Comparison of ENCODE assay signal across 28 cellular contexts in the genomic region with DNA sequence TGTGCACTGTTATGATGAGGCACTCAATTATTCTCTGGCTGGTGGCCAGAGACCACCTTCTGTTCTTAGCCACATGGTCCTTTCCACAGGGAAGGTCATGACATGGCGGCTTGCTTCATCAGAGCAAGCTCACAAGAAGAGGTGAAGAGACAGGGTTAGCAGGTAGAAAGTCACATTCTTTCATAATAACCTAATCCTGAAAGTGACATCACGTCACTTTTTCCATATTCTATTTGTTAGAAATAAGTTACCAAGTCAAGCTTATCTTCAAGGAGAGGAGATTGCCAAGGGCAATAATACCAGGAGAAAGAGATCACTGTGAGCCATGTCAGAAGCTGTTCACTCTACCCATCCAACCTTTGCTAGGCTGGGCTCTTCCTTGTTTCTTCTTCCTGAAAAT.
"Had no signal": no experiment of that assay in that cellular context is flagged by ENCODE, and none has a peak within 500 bp of the region (broad histone marks: within the 10 kb centered on the region; RNA-seq: fewer than 3 reads in every experiment).

No MANE protein-coding gene starts in this region.

- DNase-seq: activated CD4-positive, alpha-beta T cell treated with anti-CD3 and anti-CD28 coated beads for 48 hours; activated CD4-positive, alpha-beta T cell treated with anti-CD3 and anti-CD28 coated beads, Interleukin-2, amount 50 U/mL, for 48 hours; activated naive CD8-positive, alpha-beta T cell treated with anti-CD3 and anti-CD28 coated beads, Interleukin-2, amount 50 U/mL, for 24 hours; activated T-cell treated with anti-CD3 and anti-CD28 coated beads, Interleukin-2, amount 50 U/mL, for 4 hours; amygdala; dermis blood vessel endothelial cell; effector CD4-positive, alpha-beta T cell; esophagus squamous epithelium; foreskin melanocyte; islet precursor cell; left colon; mammary epithelial cell; naive B cell; nephron progenitor cell; ovary; right lobe of liver; stimulated activated CD4-positive, alpha-beta T cell treated with anti-CD3 and anti-CD28 coated beads, Interleukin-4, amount 100 ng/mL, for 4 hours; stimulated activated CD8-positive, alpha-beta memory T cell treated with anti-CD3 and anti-CD28 coated beads, Interleukin-4, amount 100 ng/mL, for 48 hours; stimulated activated naive B cell treated with anti-CD40 and anti-IgM and Interleukin-4, amounts not matched to agents 10 μg/mL and 1 μg/mL and 100 μg/mL, for 72 hours; T-helper 17 cell; T1000; WERI-Rb-1 had no signal

- H3K4me1 Mint-ChIP-seq: activated naive CD4-positive, alpha-beta T cell treated with anti-CD3 and anti-CD28 coated beads, Interleukin-2, amount 50 U/mL, for 24 hours; activated T-helper 17 cell treated with anti-CD3 and anti-CD28 coated beads, Interleukin-2, amount 50 U/mL, for 72 hours; naive B cell; stimulated activated naive B cell treated with anti-CD40 and anti-IgM and Interleukin-4, amounts not matched to agents 10 μg/mL and 1 μg/mL and 100 μg/mL, for 72 hours; T-helper 17 cell had no signal

- H3K27ac Mint-ChIP-seq: activated naive CD4-positive, alpha-beta T cell treated with anti-CD3 and anti-CD28 coated beads, Interleukin-2, amount 50 U/mL, for 24 hours; activated naive CD8-positive, alpha-beta T cell treated with anti-CD3 and anti-CD28 coated beads, Interleukin-2, amount 50 U/mL, for 24 hours; activated T-helper 17 cell treated with anti-CD3 and anti-CD28 coated beads, Interleukin-2, amount 50 U/mL, for 72 hours; mesothelial cell of epicardium; naive B cell; progenitor cell of endocrine pancreas; stimulated activated naive B cell treated with anti-CD40 and anti-IgM and Interleukin-4, amounts not matched to agents 10 μg/mL and 1 μg/mL and 100 μg/mL, for 72 hours; T-helper 17 cell had no signal

- H3K36me3 Mint-ChIP-seq: activated naive CD4-positive, alpha-beta T cell treated with anti-CD3 and anti-CD28 coated beads, Interleukin-2, amount 50 U/mL, for 24 hours; mesothelial cell of epicardium; naive B cell; stimulated activated naive B cell treated with anti-CD40 and anti-IgM and Interleukin-4, amounts not matched to agents 10 μg/mL and 1 μg/mL and 100 μg/mL, for 72 hours had no signal

- H3K4me3 Mint-ChIP-seq: activated naive CD4-positive, alpha-beta T cell treated with anti-CD3 and anti-CD28 coated beads, Interleukin-2, amount 50 U/mL, for 24 hours; activated naive CD8-positive, alpha-beta T cell treated with anti-CD3 and anti-CD28 coated beads, Interleukin-2, amount 50 U/mL, for 24 hours; activated T-cell treated with anti-CD3 and anti-CD28 coated beads, Interleukin-2, amount 50 U/mL, for 4 hours; activated T-helper 17 cell treated with anti-CD3 and anti-CD28 coated beads, Interleukin-2, amount 50 U/mL, for 72 hours; mesothelial cell of epicardium; naive B cell; nephron progenitor cell; stimulated activated naive B cell treated with anti-CD40 and anti-IgM and Interleukin-4, amounts not matched to agents 10 μg/mL and 1 μg/mL and 100 μg/mL, for 72 hours; T-helper 17 cell had no signal

- H3K9me3 Mint-ChIP-seq: activated naive CD4-positive, alpha-beta T cell treated with anti-CD3 and anti-CD28 coated beads, Interleukin-2, amount 50 U/mL, for 24 hours; activated naive CD8-positive, alpha-beta T cell treated with anti-CD3 and anti-CD28 coated beads, Interleukin-2, amount 50 U/mL, for 24 hours; activated T-cell treated with anti-CD3 and anti-CD28 coated beads, Interleukin-2, amount 50 U/mL, for 4 hours; activated T-helper 17 cell treated with anti-CD3 and anti-CD28 coated beads, Interleukin-2, amount 50 U/mL, for 72 hours; mesothelial cell of epicardium; naive B cell; nephron progenitor cell; stimulated activated naive B cell treated with anti-CD40 and anti-IgM and Interleukin-4, amounts not matched to agents 10 μg/mL and 1 μg/mL and 100 μg/mL, for 72 hours had no signal

- H3K27me3 Mint-ChIP-seq: activated naive CD4-positive, alpha-beta T cell treated with anti-CD3 and anti-CD28 coated beads, Interleukin-2, amount 50 U/mL, for 24 hours; activated naive CD8-positive, alpha-beta T cell treated with anti-CD3 and anti-CD28 coated beads, Interleukin-2, amount 50 U/mL, for 24 hours; activated T-helper 17 cell treated with anti-CD3 and anti-CD28 coated beads, Interleukin-2, amount 50 U/mL, for 72 hours; naive B cell; progenitor cell of endocrine pancreas; stimulated activated naive B cell treated with anti-CD40 and anti-IgM and Interleukin-4, amounts not matched to agents 10 μg/mL and 1 μg/mL and 100 μg/mL, for 72 hours; T-helper 17 cell had no signal

- ATAC-seq: activated CD4-positive, CD25-positive, alpha-beta regulatory T cell treated with anti-CD3 and anti-CD28 coated beads, Interleukin-2, amount 50 U/mL, for 24 hours; activated naive CD8-positive, alpha-beta T cell treated with anti-CD3 and anti-CD28 coated beads, Interleukin-2, amount 50 U/mL, for 24 hours; activated T-cell treated with anti-CD3 and anti-CD28 coated beads, Interleukin-2, amount 50 U/mL, for 4 hours; activated T-helper 17 cell treated with anti-CD3 and anti-CD28 coated beads, Interleukin-2, amount 50 U/mL, for 72 hours; left colon; right lobe of liver; stimulated activated naive B cell treated with anti-CD40 and anti-IgM and Interleukin-4, amounts not matched to agents 10 μg/mL and 1 μg/mL and 100 μg/mL, for 72 hours; T-helper 17 cell had no signal

- FAIRE-seq: colon had no signal
